8 cellular contexts compared by ENCODE assay signal in genomic region chr2:172098650-172099471, GRCh38. TPM values are rescaled to one million over a fixed set of nuclear protein-coding genes. Genes with fewer than 3 reads are reported as not detected.
DNase-seq lines count a peak whose midpoint lies in the region; ATAC-seq and TF ChIP-seq lines count a peak whose summit lies in the region.

No MANE protein-coding gene starts in this region.

- no peak overlapping the region for H3K27ac Mint-ChIP-seq in activated CD8-positive, alpha-beta T cell treated with anti-CD3 and anti-CD28 coated beads for 36 hours

- no peaks in the 10 kb centered on the region for H3K9me3 Mint-ChIP-seq in activated CD8-positive, alpha-beta T cell treated with anti-CD3 and anti-CD28 coated beads for 36 hours

- H3K27me3 Mint-ChIP-seq in activated CD8-positive, alpha-beta T cell treated with anti-CD3 and anti-CD28 coated beads for 36 hours, result peaks cover 66% of the 10 kb centered on the region

- intact Hi-C loops in activated CD8-positive, alpha-beta T cell treated with anti-CD3 and anti-CD28 coated beads for 36 hours (cut with micrococcal nuclease), result no loop called here

- no peaks in the 10 kb centered on the region for H3K36me3 Mint-ChIP-seq in activated CD8-positive, alpha-beta T cell treated with anti-CD3 and anti-CD28 coated beads for 36 hours (ENCODE audit: low read depth)

- TF ChIP-seq CTCF in BJ (IDR thresholded peaks at IDR 0.05; ENCODE audit: insufficient read depth, low read depth, low read length) (no peak), foreskin fibroblast (IDR thresholded peaks at IDR 0.05; ENCODE audit: low read depth, low read length) (no peak), retinal pigment epithelial cell (conservative IDR thresholded peaks at IDR 0.05; ENCODE audit: low read depth, low read length) (no peak)
- no peak for TF ChIP-seq CTCF in activated CD8-positive, alpha-beta T cell treated with anti-CD3 and anti-CD28 coated beads for 36 hours (IDR thresholded peaks at IDR 0.05)

- H3K27me3 ChIP-seq in BJ (ENCODE audit: control insufficient read depth, insufficient read depth, low read length), result 0 out of 2 replicates have a peak, but pooled peaks cover 3% of the 10 kb centered on the region

- H3K4me3 ChIP-seq in BJ (ENCODE audit: low read depth, low read length) (peak overlapping the region; percentile 42), foreskin fibroblast (ENCODE audit: low read depth in 1 of 2, low read length in 2 of 2) (peak overlapping the region; percentile 50), retinal pigment epithelial cell (ENCODE audit: low read length) (peak overlapping the region; percentile 44)

- no peaks in the 10 kb centered on the region for H3K36me3 ChIP-seq in BJ (ENCODE audit: control insufficient read depth, insufficient read depth, low read length)

- POLR2A ChIA-PET in BJ (lab: Charles Lee), result no interaction called here
- POLR2A ChIA-PET in activated CD8-positive, alpha-beta T cell treated with anti-CD3 and anti-CD28 coated beads for 36 hours (lab: Charles Lee), result interaction anchor here (0.9 kb wide), 1 partner anchor 18 kb away, joined by 3 read pairs; no protein-coding TSS in a partner anchor

- peak; percentile 25 for ATAC-seq in activated CD8-positive, alpha-beta T cell treated with anti-CD3 and anti-CD28 coated beads for 36 hours
- ATAC-seq in HG02840 (IDR thresholded peaks at IDR 0.05; ENCODE audit: low FRiP score, unreplicated experiment), result no peak
- no peak for ATAC-seq in GM19395 (IDR thresholded peaks at IDR 0.05; ENCODE audit: unreplicated experiment)
- no peak for ATAC-seq in HG03039 (IDR thresholded peaks at IDR 0.05; ENCODE audit: unreplicated experiment)

- DNase-seq in BJ (ENCODE audit: low read depth), result no peak
- DNase-seq in HCEC 1CT, result peak; percentile 66
- peak; percentile 71 for DNase-seq in activated CD8-positive, alpha-beta T cell treated with anti-CD3 and anti-CD28 coated beads for 36 hours
- DNase-seq in foreskin fibroblast, result peak; percentile 76 to 89
- DNase-seq in retinal pigment epithelial cell (ENCODE audit: low read depth), result no peak

- peak overlapping the region; percentile 8 for H3K4me3 Mint-ChIP-seq in activated CD8-positive, alpha-beta T cell treated with anti-CD3 and anti-CD28 coated beads for 36 hours

- CTCF ChIA-PET in BJ (lab: Yijun Ruan, JAX), result interaction anchor here (1.1 to 2.2 kb wide), 3 partner anchors 28 to 287 kb away, joined by 3 to 7 read pairs (median 3); no protein-coding TSS in a partner anchor
- CTCF ChIA-PET in activated CD8-positive, alpha-beta T cell treated with anti-CD3 and anti-CD28 coated beads for 36 hours (lab: Charles Lee), result interaction anchor here (0.6 to 2.1 kb wide), 8 partner anchors 8 to 395 kb away, joined by 3 to 8 read pairs (median 4); partner anchors contain the start of genes DLX1 and METAP1D

- peaks cover 56% of the 10 kb centered on the region for H3K4me1 Mint-ChIP-seq in activated CD8-positive, alpha-beta T cell treated with anti-CD3 and anti-CD28 coated beads for 36 hours (ENCODE audit: low read depth)

RNA-seq across cellular contexts. Expression of gene DLX2, which starts 3.8 kb away (rescaled TPM):
- polyA plus RNA-seq in BJ (2011; rRNA removed), result 0.16 and 0.20 TPM in 2 replicates
- polyA minus RNA-seq in BJ (2011; rRNA and poly(A)+ RNA removed), result 0.09 and 0.15 TPM in 2 replicates
- total RNA-seq in activated CD8-positive, alpha-beta T cell treated with anti-CD3 and anti-CD28 coated beads for 36 hours, result not detected

RNA-seq across cellular contexts. Expression of gene DLX1, which starts 13.6 kb away (rescaled TPM):
- polyA plus RNA-seq in BJ (2011; rRNA removed), result 1.2 and 1.4 TPM in 2 replicates
- 0.81 and 0.98 TPM in 2 replicates for polyA minus RNA-seq in BJ (2011; rRNA and poly(A)+ RNA removed)
- total RNA-seq in activated CD8-positive, alpha-beta T cell treated with anti-CD3 and anti-CD28 coated beads for 36 hours, result not detected

Comparison
In these comparisons a context has a peak if more than half of its experiments do, and no peak if none do; other contexts are left out.
1. DNase-seq: peak in HCEC 1CT (single experiment), activated CD8-positive, alpha-beta T cell treated with anti-CD3 and anti-CD28 coated beads for 36 hours (single experiment) and foreskin fibroblast (2 of 2); none in BJ (single experiment) and retinal pigment epithelial cell (single experiment).
2. Peak in every context shown above with its lines, with median percentiles within 50 percentile points of each other: H3K4me3 ChIP-seq.